ENCODE assay signal across 1 cellular context in genomic region chr16:22164482-22164881, GRCh38.
TF ChIP-seq lines count a peak whose summit lies in the region.

No MANE protein-coding gene starts in this region.

TF ChIP-seq in HepG2, 621 proteins besides CTCF, POLR2A, EP300 and RAD21 (continued from another document):
- TF ChIP-seq ZNF136 (CRISPR knock-in tag; IDR thresholded peaks at IDR 0.05; ENCODE audit: low read depth) (no peak), ZFX (CRISPR knock-in tag; IDR thresholded peaks at IDR 0.05; ENCODE audit: low read depth) (no peak), ZNF337 (CRISPR knock-in tag; IDR thresholded peaks at IDR 0.05; ENCODE audit: borderline replicate concordance, low read depth) (no peak), SMAD1 (CRISPR knock-in tag; IDR thresholded peaks at IDR 0.05; ENCODE audit: borderline replicate concordance, low read depth) (no peak), TSC22D2 (CRISPR knock-in tag; IDR thresholded peaks at IDR 0.05; ENCODE audit: borderline replicate concordance) (no peak), FOXA3 (CRISPR knock-in tag; IDR thresholded peaks at IDR 0.05) (no peak), ZNF263 (CRISPR knock-in tag; IDR thresholded peaks at IDR 0.05) (no peak), ZNF24 (IDR thresholded peaks at IDR 0.05) (no peak), NAIF1 (CRISPR knock-in tag; IDR thresholded peaks at IDR 0.05; ENCODE audit: borderline replicate concordance) (no peak), SP5 (CRISPR knock-in tag; IDR thresholded peaks at IDR 0.05; ENCODE audit: borderline replicate concordance, low read depth) (no peak), ZNF83 (CRISPR knock-in tag; IDR thresholded peaks at IDR 0.05; ENCODE audit: borderline replicate concordance) (0 out of 2 replicates have a peak, but pooled peaks have one; percentile 38)
